9 cellular contexts compared by ENCODE assay signal in the genomic region with DNA sequence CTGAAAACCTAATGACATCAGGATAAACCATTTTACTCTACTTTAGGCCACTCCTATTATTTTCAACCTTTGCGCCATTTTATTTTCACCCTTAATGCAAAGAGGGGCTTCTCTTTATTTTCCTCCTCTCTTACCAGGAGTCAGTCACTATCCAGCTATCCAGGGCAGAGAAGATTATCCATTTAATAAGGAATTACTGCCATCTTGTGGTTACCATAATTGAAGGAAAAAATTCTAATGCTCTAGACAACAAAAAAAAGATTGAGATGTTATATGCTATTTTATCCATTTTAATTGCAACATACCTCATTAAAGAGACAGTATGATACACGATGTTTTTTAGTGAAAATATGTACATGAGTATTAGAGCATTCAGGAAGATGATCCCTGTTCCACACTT.
DNase-seq lines count a peak whose midpoint lies in the region; TF ChIP-seq lines count a peak whose summit lies in the region.
"Had no signal": no experiment of that assay in that cellular context is flagged by ENCODE, and none has a peak within 500 bp of the region (broad histone marks: within the 10 kb centered on the region; RNA-seq: fewer than 3 reads in every experiment).

No MANE protein-coding gene starts in this region.

- H3K27ac ChIP-seq in ascending aorta (no peak overlapping the region), mesendoderm (ENCODE audit: low read depth, low read length) (no peak overlapping the region), coronary artery (no peak overlapping the region)

- H2BK15ac ChIP-seq in mesendoderm (replicated peaks; ENCODE audit: low read depth): no peak overlapping the region

- intact Hi-C loops in ascending aorta (cut with DNase I): loop anchor here (10.0 kb wide), 1 partner anchor 996 kb away; no protein-coding TSS in a partner anchor

- H3K27me3 ChIP-seq in ascending aorta (no peaks in the 10 kb centered on the region), mesendoderm (ENCODE audit: insufficient read depth, low read length, poor library complexity) (no peaks in the 10 kb centered on the region)

- no peaks in the 10 kb centered on the region for H3K9me3 ChIP-seq in ascending aorta

- H3K4me3 ChIP-seq in ascending aorta: no peak overlapping the region
- no peak overlapping the region for H3K4me3 ChIP-seq in mesendoderm (ENCODE audit: low read length)
- H3K4me3 ChIP-seq in coronary artery: no peak overlapping the region

- no peaks in the 10 kb centered on the region for H3K79me2 ChIP-seq in mesendoderm (ENCODE audit: control insufficient read depth, insufficient read depth, low read length)

- TF ChIP-seq CTCF in ascending aorta (IDR thresholded peaks at IDR 0.05) (peak in 2 of 3 experiments; percentile 9 to 26), coronary artery (IDR thresholded peaks at IDR 0.05) (no peak)

- H3K36me3 ChIP-seq in ascending aorta: no peaks in the 10 kb centered on the region
- H3K36me3 ChIP-seq in mesendoderm (ENCODE audit: control insufficient read depth, insufficient read depth, low read length): no peaks in the 10 kb centered on the region

- H3K9ac ChIP-seq in mesendoderm (ENCODE audit: low read length): no peak overlapping the region

- no peak overlapping the region for H3K23ac ChIP-seq in mesendoderm (ENCODE audit: low read length)

- H3K4me1 ChIP-seq in ascending aorta (no peaks in the 10 kb centered on the region), mesendoderm (ENCODE audit: control insufficient read depth, low read depth, low read length) (no peaks in the 10 kb centered on the region)

- H4K5ac ChIP-seq in mesendoderm (ENCODE audit: low read length): no peak overlapping the region

- no peaks in the 10 kb centered on the region for H3K79me1 ChIP-seq in mesendoderm (ENCODE audit: low read length)

- peak; percentile 34 for DNase-seq in EL
- DNase-seq in NCI-H1694 treated with DMSO at 0.1 percent for 48 hours (lab: John Stamatoyannopoulos, UW): peak; percentile 25
- DNase-seq in ascending aorta (ENCODE audit: low spot score in 2 of 2): no peak
- DNase-seq in mesendoderm: peak; percentile 41
- no peak for DNase-seq in NOMO-1 treated with DMSO at 0.1 percent for 48 hours (lab: John Stamatoyannopoulos, UW; ENCODE audit: unreplicated experiment)
- DNase-seq in NCI-H187 (lab: John Stamatoyannopoulos, UW): no peak
- DNase-seq in cortex of kidney (lab: John Stamatoyannopoulos, UW): no peak
- DNase-seq in coronary artery (ENCODE audit: low spot score): no peak
- DNase-seq: activated CD4-positive, alpha-beta T cell treated with anti-CD3 and anti-CD28 coated beads, Interleukin-2, amount 50 U/mL, for 48 hours had no signal

- H3K18ac ChIP-seq in mesendoderm (ENCODE audit: low read length): no peak overlapping the region

- no peak overlapping the region for H2BK5ac ChIP-seq in mesendoderm (ENCODE audit: low read length)

- no peak overlapping the region for H2AK5ac ChIP-seq in mesendoderm (ENCODE audit: low read length)

- H4K8ac ChIP-seq in mesendoderm (ENCODE audit: low read depth, low read length): no peak overlapping the region

- H3K4ac ChIP-seq in mesendoderm (ENCODE audit: low read depth, low read length): no peak overlapping the region

- H3K4me2 ChIP-seq in mesendoderm (ENCODE audit: low read length): no peak overlapping the region

- no peak overlapping the region for H3K56ac ChIP-seq in mesendoderm (ENCODE audit: low read length)

- WGBS in mesendoderm (ENCODE audit: extremely low coverage, insufficient coverage, low lambda C conversion rate): no CpG with 5 or more reads among the region's 2 CpGs

- no peak overlapping the region for H2BK120ac ChIP-seq in mesendoderm (ENCODE audit: low read depth, low read length)

Comparison
In these comparisons a context has a peak if more than half of its experiments do, and no peak if none do; other contexts are left out.
1. DNase-seq: peak in EL (single experiment), NCI-H1694 treated with DMSO at 0.1 percent for 48 hours (single experiment) and mesendoderm (single experiment); none in ascending aorta (0 of 2), NOMO-1 treated with DMSO at 0.1 percent for 48 hours (single experiment), NCI-H187 (0 of 2), cortex of kidney (single experiment) and coronary artery (single experiment).